In genomic region chr4:98334461-98334860, GRCh38 we compare ENCODE assay signal across 1 cellular context.
TF ChIP-seq lines count a peak whose summit lies in the region.

No MANE protein-coding gene starts in this region.

TF ChIP-seq in H1, 55 proteins besides CTCF, POLR2A, EP300 and RAD21:
- no peak for TF ChIP-seq SP2 (IDR thresholded peaks at IDR 0.05; ENCODE audit: low read length)
- TF ChIP-seq CHD1 (IDR thresholded peaks at IDR 0.05; ENCODE audit: low read depth, low read length): no peak
- peak; percentile 18 for TF ChIP-seq CHD7 (IDR thresholded peaks at IDR 0.05; ENCODE audit: insufficient replicate concordance, low read length)
TF ChIP-seq in H1: peak in this region for 1.
